Comparison of ENCODE assay signal across 23 cellular contexts in genomic region chr7:109343662-109344061, GRCh38.
"Had no signal": no experiment of that assay in that cellular context is flagged by ENCODE, and none has a peak within 500 bp of the region (broad histone marks: within the 10 kb centered on the region; RNA-seq: fewer than 3 reads in every experiment).

No MANE protein-coding gene starts in this region.

- H3K36me3 ChIP-seq: brain microvascular endothelial cell, esophagus squamous epithelium, tibial artery had no signal

- H3K4me3 ChIP-seq: esophagus squamous epithelium, skin epidermis, tibial artery had no signal

- H3K36me3 Mint-ChIP-seq: activated naive CD8-positive, alpha-beta T cell treated with anti-CD3 and anti-CD28 coated beads, Interleukin-2, amount 10 ng/mL, durations not matched to agents 7 days and 5 days; T-cell had no signal

- H3K27ac ChIP-seq: brain microvascular endothelial cell, esophagus squamous epithelium, skin epidermis, tibial artery had no signal

- H3K4me3 Mint-ChIP-seq: activated CD8-positive, alpha-beta T cell treated with anti-CD3 and anti-CD28 coated beads for 36 hours; activated naive CD8-positive, alpha-beta T cell treated with anti-CD3 and anti-CD28 coated beads, Interleukin-2, amount 10 ng/mL, durations not matched to agents 7 days and 5 days; dendritic cell treated with granulocyte-macrophage colony-stimulating factor and Interleukin-4, amounts not matched to agents 40 ng/mL and 50 ng/mL, for 4 days; T-cell had no signal

- H3K4me1 Mint-ChIP-seq: activated naive CD8-positive, alpha-beta T cell treated with anti-CD3 and anti-CD28 coated beads, Interleukin-2, amount 10 ng/mL, durations not matched to agents 7 days and 5 days; T-cell had no signal

- ATAC-seq: activated CD8-positive, alpha-beta T cell treated with anti-CD3 and anti-CD28 coated beads for 36 hours; left ventricle myocardium superior; stimulated activated naive CD8-positive, alpha-beta T cell treated with anti-CD3 and anti-CD28 coated beads, Interleukin-15, Interleukin-2, amounts not matched to agents 100 U/mL and 50 U/mL, for 24 hours; T-cell had no signal

- H3K27me3 Mint-ChIP-seq: activated CD8-positive, alpha-beta T cell treated with anti-CD3 and anti-CD28 coated beads for 36 hours; activated naive CD8-positive, alpha-beta T cell treated with anti-CD3 and anti-CD28 coated beads, Interleukin-2, amount 10 ng/mL, durations not matched to agents 7 days and 5 days; dendritic cell treated with granulocyte-macrophage colony-stimulating factor and Interleukin-4, amounts not matched to agents 40 ng/mL and 50 ng/mL, for 4 days; T-cell had no signal

- H3K4me1 ChIP-seq: esophagus squamous epithelium, tibial artery had no signal

- H3K9me3 Mint-ChIP-seq: activated CD8-positive, alpha-beta T cell treated with anti-CD3 and anti-CD28 coated beads for 36 hours; activated naive CD8-positive, alpha-beta T cell treated with anti-CD3 and anti-CD28 coated beads, Interleukin-2, amount 10 ng/mL, durations not matched to agents 7 days and 5 days; activated T-helper 2 cell treated with anti-CD3 and anti-CD28 coated beads, Interferon-gamma antibody, Interleukin-2, Interleukin-4, amounts not matched to agents 10 μg/mL and 5 μg/mL and 100 μg/mL, durations not matched to agents 14 hours and 24 hours and 36 hours; dendritic cell treated with granulocyte-macrophage colony-stimulating factor and Interleukin-4, amounts not matched to agents 40 ng/mL and 50 ng/mL, for 4 days had no signal

- DNase-seq: activated CD4-positive, alpha-beta T cell treated with anti-CD3 and anti-CD28 coated beads for 48 hours; activated CD4-positive, CD25-positive, alpha-beta regulatory T cell; activated CD8-positive, alpha-beta T cell treated with anti-CD3 and anti-CD28 coated beads for 36 hours; activated naive CD4-positive, alpha-beta T cell treated with Interleukin-2 at 50 U/mL for 16 hours; activated naive CD8-positive, alpha-beta T cell treated with anti-CD3 and anti-CD28 coated beads, Interleukin-2, amount 10 ng/mL, durations not matched to agents 7 days and 5 days; activated T-cell treated with anti-CD3 and anti-CD28 coated beads, Interleukin-2, amount 50 U/mL, for 1 hour; anterior cingulate cortex; brain microvascular endothelial cell; effector memory CD4-positive, alpha-beta T cell; esophagus squamous epithelium; foreskin melanocyte; glutamatergic neuron; hypothalamus; left ventricle myocardium superior; occipital lobe; posterior cingulate gyrus; stimulated activated naive CD8-positive, alpha-beta T cell treated with anti-CD3 and anti-CD28 coated beads, Interleukin-15, Interleukin-2, amounts not matched to agents 100 U/mL and 50 U/mL, for 24 hours; substantia nigra; T-cell; tibial artery had no signal

- H3K9me3 ChIP-seq: esophagus squamous epithelium, tibial artery had no signal

- H3K27ac Mint-ChIP-seq: activated CD8-positive, alpha-beta T cell treated with anti-CD3 and anti-CD28 coated beads for 36 hours; activated naive CD8-positive, alpha-beta T cell treated with anti-CD3 and anti-CD28 coated beads, Interleukin-2, amount 10 ng/mL, durations not matched to agents 7 days and 5 days; activated T-helper 2 cell treated with anti-CD3 and anti-CD28 coated beads, Interferon-gamma antibody, Interleukin-2, Interleukin-4, amounts not matched to agents 10 μg/mL and 5 μg/mL and 100 μg/mL, durations not matched to agents 14 hours and 24 hours and 36 hours; dendritic cell treated with granulocyte-macrophage colony-stimulating factor and Interleukin-4, amounts not matched to agents 40 ng/mL and 50 ng/mL, for 4 days; T-cell had no signal

- H3K27me3 ChIP-seq: brain microvascular endothelial cell, esophagus squamous epithelium, tibial artery had no signal
